ENCODE assay signal across 8 cellular contexts in genomic region chr4:7938513-7939376, GRCh38. TPM values are rescaled to one million over a fixed set of nuclear protein-coding genes. Genes with fewer than 3 reads are reported as not detected.
DNase-seq lines count a peak whose midpoint lies in the region; ATAC-seq and TF ChIP-seq lines count a peak whose summit lies in the region.

No MANE protein-coding gene starts in this region.

- H3K4me2 ChIP-seq in parathyroid adenoma (ENCODE audit: low read length), result peak overlapping the region; percentile 87

- no peak for DNase-seq in activated CD8-positive, alpha-beta memory T cell treated with anti-CD3 and anti-CD28 coated beads, Interleukin-2, amount 10 ng/mL, durations not matched to agents 7 days and 5 days
- no peak for DNase-seq in activated CD8-positive, alpha-beta memory T cell treated with anti-CD3 and anti-CD28 coated beads for 24 hours
- peak; percentile 12 for DNase-seq in activated naive CD4-positive, alpha-beta T cell treated with Interleukin-2 at 50 U/mL for 16 hours
- DNase-seq in Right ventricle myocardium superior, result peak; percentile 72
- DNase-seq in T1000 (lab: John Stamatoyannopoulos, UW), result no peak
- DNase-seq in RPMI8226, result no peak

- H3K27me3 Mint-ChIP-seq in activated CD8-positive, alpha-beta memory T cell treated with anti-CD3 and anti-CD28 coated beads, Interleukin-2, amount 10 ng/mL, durations not matched to agents 7 days and 5 days, result peaks cover 21% of the 10 kb centered on the region

- no peaks in the 10 kb centered on the region for H3K27me3 ChIP-seq in parathyroid adenoma (ENCODE audit: control insufficient read depth, insufficient read depth, low read length)

- peak overlapping the region; percentile 63 for H3K4me3 Mint-ChIP-seq in activated CD8-positive, alpha-beta memory T cell treated with anti-CD3 and anti-CD28 coated beads, Interleukin-2, amount 10 ng/mL, durations not matched to agents 7 days and 5 days

- peaks cover 6% of the 10 kb centered on the region for H3K4me1 ChIP-seq in parathyroid adenoma

- no peak for ATAC-seq in activated CD8-positive, alpha-beta memory T cell treated with anti-CD3 and anti-CD28 coated beads, Interleukin-2, amount 10 ng/mL, durations not matched to agents 7 days and 5 days
- peak; percentile 49 for ATAC-seq in Right ventricle myocardium superior (ENCODE audit: poor library complexity)
- no peak for ATAC-seq in HG03520 (IDR thresholded peaks at IDR 0.05; ENCODE audit: unreplicated experiment)

- no peaks in the 10 kb centered on the region for H3K9me3 Mint-ChIP-seq in activated CD8-positive, alpha-beta memory T cell treated with anti-CD3 and anti-CD28 coated beads, Interleukin-2, amount 10 ng/mL, durations not matched to agents 7 days and 5 days (ENCODE audit: low read depth)

- H3K36me3 ChIP-seq in parathyroid adenoma (ENCODE audit: control insufficient read depth, insufficient read depth, low read length), result no peaks in the 10 kb centered on the region

- H3K27ac ChIP-seq in parathyroid adenoma, result peak overlapping the region; percentile 83

- peaks cover 10% of the 10 kb centered on the region for H3K79me2 ChIP-seq in parathyroid adenoma

- H3K36me3 Mint-ChIP-seq in activated CD8-positive, alpha-beta memory T cell treated with anti-CD3 and anti-CD28 coated beads, Interleukin-2, amount 10 ng/mL, durations not matched to agents 7 days and 5 days, result peaks cover 2% of the 10 kb centered on the region

- peak overlapping the region; percentile 77 for H3K4me3 ChIP-seq in parathyroid adenoma (ENCODE audit: low read depth, low read length)

- intact Hi-C loops in Right ventricle myocardium superior (cut with DNase I), result loop anchor here (10.0 kb wide), 1 partner anchor 94 kb away; no protein-coding TSS in a partner anchor

- H3K27ac Mint-ChIP-seq in activated CD8-positive, alpha-beta memory T cell treated with anti-CD3 and anti-CD28 coated beads, Interleukin-2, amount 10 ng/mL, durations not matched to agents 7 days and 5 days, result peak overlapping the region; percentile 20

- H2AFZ ChIP-seq in parathyroid adenoma, result peak overlapping the region; percentile 62

- CTCF ChIA-PET in activated CD8-positive, alpha-beta memory T cell treated with anti-CD3 and anti-CD28 coated beads, Interleukin-2, amount 10 ng/mL, durations not matched to agents 7 days and 5 days (lab: Charles Lee), result interaction anchor here (1.1 to 3.6 kb wide), 8 partner anchors 8 to 136 kb away, joined by 3 to 16 read pairs (median 6); no protein-coding TSS in a partner anchor

- peaks cover 7% of the 10 kb centered on the region for H3K4me1 Mint-ChIP-seq in activated CD8-positive, alpha-beta memory T cell treated with anti-CD3 and anti-CD28 coated beads, Interleukin-2, amount 10 ng/mL, durations not matched to agents 7 days and 5 days

- no peak for TF ChIP-seq CTCF in parathyroid adenoma (IDR thresholded peaks at IDR 0.05)

- peak overlapping the region; percentile 29 for H3K9ac ChIP-seq in parathyroid adenoma

- no peaks in the 10 kb centered on the region for H3K9me3 ChIP-seq in parathyroid adenoma (ENCODE audit: control insufficient read depth, low read length)

RNA-seq across cellular contexts. Expression of gene AFAP1, which starts 0.9 kb away (rescaled TPM):
- 1 to 10 TPM; 5.8 to 5.9 TPM for total RNA-seq in activated CD8-positive, alpha-beta memory T cell treated with anti-CD3 and anti-CD28 coated beads, Interleukin-2, amount 10 ng/mL, durations not matched to agents 7 days and 5 days
- 6.2 TPM for total RNA-seq in Right ventricle myocardium superior

Comparison
In these comparisons a context has a peak if more than half of its experiments do, and no peak if none do; other contexts are left out.
1. DNase-seq: peak in activated naive CD4-positive, alpha-beta T cell treated with Interleukin-2 at 50 U/mL for 16 hours (single experiment) and Right ventricle myocardium superior (single experiment); none in activated CD8-positive, alpha-beta memory T cell treated with anti-CD3 and anti-CD28 coated beads, Interleukin-2, amount 10 ng/mL, durations not matched to agents 7 days and 5 days (single experiment), activated CD8-positive, alpha-beta memory T cell treated with anti-CD3 and anti-CD28 coated beads for 24 hours (single experiment), T1000 (single experiment) and RPMI8226 (single experiment).